ENCODE assay signal across 14 cellular contexts in genomic region chr2:161163438-161163837, GRCh38. TPM values are rescaled to one million over a fixed set of nuclear protein-coding genes. Genes with fewer than 3 reads are reported as not detected.
DNase-seq lines count a peak whose midpoint lies in the region; ATAC-seq and TF ChIP-seq lines count a peak whose summit lies in the region.
"Had no signal": no experiment of that assay in that cellular context is flagged by ENCODE, and none has a peak within 500 bp of the region (broad histone marks: within the 10 kb centered on the region; RNA-seq: fewer than 3 reads in every experiment).

No MANE protein-coding gene starts in this region.

- TF ChIP-seq CTCF in spleen (IDR thresholded peaks at IDR 0.05 in 8 of 11, conservative IDR thresholded peaks at IDR 0.05 in 3 of 11) (no peak), dorsolateral prefrontal cortex (IDR thresholded peaks at IDR 0.05 in 54 of 56, conservative IDR thresholded peaks at IDR 0.05 in 2 of 56; ENCODE audit: low read depth in 1 of 56, partially characterized antibody in 56 of 56) (no peak), right atrium auricular region (IDR thresholded peaks at IDR 0.05) (no peak)

- H3K9me3 Mint-ChIP-seq in activated T-cell treated with anti-CD3 and anti-CD28 coated beads, Interleukin-2, amount 50 U/mL, for 24 hours: peaks cover 5% of the 10 kb centered on the region
- no peaks in the 10 kb centered on the region for H3K9me3 Mint-ChIP-seq in activated naive CD8-positive, alpha-beta T cell treated with anti-CD3 and anti-CD28 coated beads, Interleukin-2, amount 50 U/mL, for 24 hours

- intact Hi-C loops in spleen (cut with DNase I; ENCODE audit: low total_unique reads) (no loop called here), dorsolateral prefrontal cortex (cut with DNase I) (loop anchor here in 1 of 2 donors (5.0 kb wide), 1 partner anchor 66 kb away; no protein-coding TSS in a partner anchor)

- no peak for TF ChIP-seq POLR2A in spleen (IDR thresholded peaks at IDR 0.05)

- peak overlapping the region; percentile 46 for H3K27ac ChIP-seq in KOPT-K1 (ENCODE audit: low read depth, low read length, poor library complexity, severe bottlenecking)
- H3K27ac ChIP-seq in spleen: peak overlapping the region in 7 of 8 donors; percentile 5 to 100 (median 99)
- peak overlapping the region in 1 of 59 donors; percentile 40 for H3K27ac ChIP-seq in dorsolateral prefrontal cortex
- no peak overlapping the region for H3K27ac ChIP-seq in right atrium auricular region
- H3K27ac ChIP-seq: esophagus muscularis mucosa, pancreas, SJSA1 had no signal

- peak overlapping the region; percentile 91 for H3K27ac Mint-ChIP-seq in activated T-cell treated with anti-CD3 and anti-CD28 coated beads, Interleukin-2, amount 50 U/mL, for 24 hours
- peak overlapping the region; percentile 79 for H3K27ac Mint-ChIP-seq in activated naive CD8-positive, alpha-beta T cell treated with anti-CD3 and anti-CD28 coated beads, Interleukin-2, amount 50 U/mL, for 24 hours

- H3K4me3 ChIP-seq in spleen: peak overlapping the region in 2 of 8 donors; percentile 0 to 42
- no peak overlapping the region for H3K4me3 ChIP-seq in dorsolateral prefrontal cortex
- no peak overlapping the region for H3K4me3 ChIP-seq in right atrium auricular region
- H3K4me3 ChIP-seq: esophagus muscularis mucosa, lung, pancreas, SJSA1 had no signal

- no peak for ATAC-seq in activated naive CD8-positive, alpha-beta T cell treated with anti-CD3 and anti-CD28 coated beads, Interleukin-2, amount 50 U/mL, for 24 hours
- no peak for ATAC-seq in HG03095 (IDR thresholded peaks at IDR 0.05; ENCODE audit: unreplicated experiment)
- ATAC-seq: pancreas had no signal

- H3K27me3 Mint-ChIP-seq in activated T-cell treated with anti-CD3 and anti-CD28 coated beads, Interleukin-2, amount 50 U/mL, for 24 hours: no peaks in the 10 kb centered on the region
- no peaks in the 10 kb centered on the region for H3K27me3 Mint-ChIP-seq in activated naive CD8-positive, alpha-beta T cell treated with anti-CD3 and anti-CD28 coated beads, Interleukin-2, amount 50 U/mL, for 24 hours

- peaks cover 82% of the 10 kb centered on the region for H3K4me1 Mint-ChIP-seq in activated T-cell treated with anti-CD3 and anti-CD28 coated beads, Interleukin-2, amount 50 U/mL, for 24 hours (ENCODE audit: low read depth)
- peaks cover 78% of the 10 kb centered on the region for H3K4me1 Mint-ChIP-seq in activated naive CD8-positive, alpha-beta T cell treated with anti-CD3 and anti-CD28 coated beads, Interleukin-2, amount 50 U/mL, for 24 hours

- WGBS in spleen, 5 donors: 58 to 67% (median 62%) methylated on average over 2 of the region's 2 CpGs

- peaks cover 82% of the 10 kb centered on the region for H3K36me3 Mint-ChIP-seq in activated T-cell treated with anti-CD3 and anti-CD28 coated beads, Interleukin-2, amount 50 U/mL, for 24 hours (ENCODE audit: low read depth)
- H3K36me3 Mint-ChIP-seq in activated naive CD8-positive, alpha-beta T cell treated with anti-CD3 and anti-CD28 coated beads, Interleukin-2, amount 50 U/mL, for 24 hours (ENCODE audit: low read depth): peaks cover 45% of the 10 kb centered on the region

- H3K9me3 ChIP-seq in KOPT-K1 (ENCODE audit: insufficient read depth, low read length, poor library complexity, severe bottlenecking) (no peaks in the 10 kb centered on the region), spleen (no peaks in the 10 kb centered on the region), right atrium auricular region (no peaks in the 10 kb centered on the region)
- H3K9me3 ChIP-seq: esophagus muscularis mucosa, pancreas, SJSA1 had no signal

- H3K27me3 ChIP-seq in spleen (replicated peaks in 1 of 7): no peaks in the 10 kb centered on the region
- no peaks in the 10 kb centered on the region for H3K27me3 ChIP-seq in dorsolateral prefrontal cortex
- H3K27me3 ChIP-seq in right atrium auricular region: no peaks in the 10 kb centered on the region
- H3K27me3 ChIP-seq: esophagus muscularis mucosa, pancreas, SJSA1 had no signal

- DNase-seq in activated T-cell treated with anti-CD3 and anti-CD28 coated beads, Interleukin-2, amount 50 U/mL, for 24 hours: no peak
- DNase-seq in activated T-cell treated with anti-CD3 and anti-CD28 coated beads, Interleukin-2, amount 50 U/mL, for 1 hour: no peak
- DNase-seq in activated naive CD8-positive, alpha-beta T cell treated with anti-CD3 and anti-CD28 coated beads, Interleukin-2, amount 50 U/mL, for 24 hours: no peak
- DNase-seq in spleen (no peak), dorsolateral prefrontal cortex (no peak), right atrium auricular region (ENCODE audit: low spot score) (no peak)
- DNase-seq: activated gamma-delta T cell treated with Interleukin-2 at 50 U/mL for 16 hours, HCEC 1CT, pancreas had no signal

- peak overlapping the region; percentile 73 for H3K4me3 Mint-ChIP-seq in activated T-cell treated with anti-CD3 and anti-CD28 coated beads, Interleukin-2, amount 50 U/mL, for 24 hours
- H3K4me3 Mint-ChIP-seq in activated naive CD8-positive, alpha-beta T cell treated with anti-CD3 and anti-CD28 coated beads, Interleukin-2, amount 50 U/mL, for 24 hours: peak overlapping the region; percentile 99

- H3K36me3 ChIP-seq in KOPT-K1 (ENCODE audit: insufficient read depth, low read length): peaks cover 52% of the 10 kb centered on the region
- peaks cover 0 to 25% (median 5%) of the 10 kb centered on the region in 6 donors for H3K36me3 ChIP-seq in spleen
- H3K36me3 ChIP-seq in right atrium auricular region: peaks cover 9% of the 10 kb centered on the region

- peaks cover 49 to 89% (median 81%) of the 10 kb centered on the region in 6 donors for H3K4me1 ChIP-seq in spleen
- H3K4me1 ChIP-seq in right atrium auricular region: peaks cover 0 to 26% of the 10 kb centered on the region in 2 donors

RNA-seq across cellular contexts. Expression of gene TANK, which starts 3.2 kb away (rescaled TPM):
- total RNA-seq in spleen: 100 to 1,000 TPM in 6 of 7 donors, 10 to 100 TPM in 1; 84.6 to 152 (median 122) TPM
- 10 to 100 TPM; 37.5 to 44.7 (median 44.4) TPM for polyA plus RNA-seq in spleen
- 10 to 100 TPM; 31.0 to 62.5 (median 45.1) TPM for total RNA-seq in dorsolateral prefrontal cortex
- total RNA-seq in right atrium auricular region: 10 to 100 TPM; 40.2 to 50.9 TPM

Comparison
In these comparisons a context has a peak if more than half of its experiments do, and no peak if none do; other contexts are left out.
1. H3K27ac ChIP-seq: peak in KOPT-K1 (single experiment) and spleen (7 of 8); none in right atrium auricular region (0 of 2).